ENCODE assay signal across 1 cellular context in the genomic region with DNA sequence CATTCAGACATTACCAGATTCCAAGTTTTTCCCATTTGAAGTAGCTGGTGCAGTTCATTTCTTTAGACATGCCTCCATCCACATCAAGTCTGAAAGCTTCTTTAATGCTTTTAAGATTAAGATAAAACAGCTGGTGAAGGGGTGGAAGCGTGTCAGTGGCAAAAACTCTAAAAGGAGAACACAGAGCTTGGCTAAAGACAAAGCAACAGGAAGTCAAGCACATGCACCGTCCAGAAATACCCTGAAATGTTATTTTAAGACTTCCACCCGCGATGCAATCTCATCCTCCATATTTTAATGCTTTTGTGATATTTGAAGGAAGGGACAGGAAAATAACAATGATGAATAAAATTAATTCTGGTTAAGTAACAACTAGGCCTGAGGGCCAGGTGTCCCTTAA.
A peak's percentile ranks its signal among the peaks of the same experiment; 100 is the strongest.
TF ChIP-seq lines count a peak whose summit lies in the region.

No MANE protein-coding gene starts in this region.

TF ChIP-seq in K562, 482 proteins besides CTCF, POLR2A, EP300 and RAD21:
- TF ChIP-seq CBX8 (IDR thresholded peaks at IDR 0.05; ENCODE audit: borderline replicate concordance, extremely low read depth, low read depth, low read length, poor library complexity, severe bottlenecking) (no peak), HOXB6 (CRISPR knock-in tag; IDR thresholded peaks at IDR 0.05; ENCODE audit: borderline replicate concordance) (no peak), CEBPG (CRISPR knock-in tag; IDR thresholded peaks at IDR 0.05) (no peak), CEBPG (tag; conservative IDR thresholded peaks at IDR 0.05 in 1 of 2, IDR thresholded peaks at IDR 0.05 in 1 of 2) (0 out of 4 replicates have a peak, but pooled peaks of 1 of the 2 experiments have one; percentile 3)
- TF ChIP-seq, protein P1, sequence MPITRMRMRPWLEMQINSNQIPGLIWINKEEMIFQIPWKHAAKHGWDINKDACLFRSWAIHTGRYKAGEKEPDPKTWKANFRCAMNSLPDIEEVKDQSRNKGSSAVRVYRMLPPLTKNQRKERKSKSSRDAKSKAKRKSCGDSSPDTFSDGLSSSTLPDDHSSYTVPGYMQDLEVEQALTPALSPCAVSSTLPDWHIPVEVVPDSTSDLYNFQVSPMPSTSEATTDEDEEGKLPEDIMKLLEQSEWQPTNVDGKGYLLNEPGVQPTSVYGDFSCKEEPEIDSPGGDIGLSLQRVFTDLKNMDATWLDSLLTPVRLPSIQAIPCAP (CRISPR knock-in tag; IDR thresholded peaks at IDR 0.05; ENCODE audit: borderline replicate concordance): no peak
